In the genomic region with DNA sequence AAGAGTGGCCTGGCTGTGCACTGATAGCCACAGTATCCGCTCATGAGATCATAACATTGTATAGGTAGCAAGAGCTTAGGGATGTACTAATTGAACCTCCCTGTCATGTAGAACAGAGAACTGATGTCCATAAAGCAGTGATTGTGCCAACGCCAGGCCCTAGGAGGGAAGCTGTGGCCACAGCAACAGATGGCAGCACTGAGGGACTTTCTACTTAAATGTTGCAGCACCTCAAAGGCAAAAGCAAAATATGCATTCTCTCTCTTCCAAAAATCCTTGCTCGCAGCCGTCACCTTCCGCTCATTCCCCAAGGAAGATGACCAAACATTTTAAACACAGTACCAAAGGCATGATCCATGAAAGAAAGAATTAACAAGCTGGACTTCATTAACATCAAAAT, we compare ENCODE assay signal across 12 cellular contexts. TPM values are rescaled to one million over a fixed set of nuclear protein-coding genes. Genes with fewer than 3 reads are reported as not detected.
DNase-seq lines count a peak whose midpoint lies in the region; ATAC-seq and TF ChIP-seq lines count a peak whose summit lies in the region.
"Had no signal": no experiment of that assay in that cellular context is flagged by ENCODE, and none has a peak within 500 bp of the region (broad histone marks: within the 10 kb centered on the region; RNA-seq: fewer than 3 reads in every experiment).

No MANE protein-coding gene starts in this region.

- DNase-seq in AG04450 (ENCODE audit: low read depth, low spot score) (no peak), endodermal cell (peak; percentile 61), medulla oblongata (ENCODE audit: extremely low spot score) (peak; percentile 17), NCI-H510A (lab: John Stamatoyannopoulos, UW) (no peak), NCI-H1092 (lab: John Stamatoyannopoulos, UW) (no peak)
- no peak for DNase-seq in stimulated activated CD8-positive, alpha-beta memory T cell treated with anti-CD3 and anti-CD28 coated beads, Interleukin-4, amount 100 ng/mL, for 48 hours
- DNase-seq: naive thymus-derived CD4-positive, alpha-beta T cell; NCI-H1092 treated with DMSO at 0.1 percent for 48 hours; T-helper 17 cell had no signal

- H3K36me3 Mint-ChIP-seq in endodermal cell (ENCODE audit: low read depth) = peaks cover 37% of the 10 kb centered on the region
- H3K36me3 Mint-ChIP-seq: naive thymus-derived CD4-positive, alpha-beta T cell had no signal

- peaks cover 60% of the 10 kb centered on the region for H3K36me3 ChIP-seq in endodermal cell (ENCODE audit: control insufficient read depth, insufficient read depth, low read length)
- H3K36me3 ChIP-seq: BLaER1 treated with 17β-estradiol and CSF1 and Interleukin-3, amounts not matched to agents 10 nM and 100 nM had no signal

- no peak overlapping the region for H3K9ac ChIP-seq in endodermal cell (ENCODE audit: extremely low read depth, low read length, poor library complexity, severe bottlenecking)
- H3K9ac ChIP-seq: BLaER1 treated with 17β-estradiol and CSF1 and Interleukin-3, amounts not matched to agents 10 nM and 100 nM had no signal

- peaks cover 7% of the 10 kb centered on the region for H3K4me1 ChIP-seq in endodermal cell (ENCODE audit: control insufficient read depth, insufficient read depth, low read length)
- H3K4me1 ChIP-seq: BLaER1 treated with 17β-estradiol and CSF1 and Interleukin-3, amounts not matched to agents 10 nM and 100 nM had no signal

- H3K27me3 ChIP-seq in AG04450 (ENCODE audit: control insufficient read depth, insufficient read depth, low read length) = no peaks in the 10 kb centered on the region
- no peaks in the 10 kb centered on the region for H3K27me3 ChIP-seq in endodermal cell (ENCODE audit: control insufficient read depth, insufficient read depth, low read length, poor library complexity, severe bottlenecking)
- H3K27me3 ChIP-seq: BLaER1 treated with 17β-estradiol and CSF1 and Interleukin-3, amounts not matched to agents 10 nM and 100 nM had no signal

- POLR2A ChIA-PET in AG04450 (lab: Yijun Ruan, JAX) = no interaction called here

- H3K9me3 ChIP-seq in AG04450 (ENCODE audit: control insufficient read depth, insufficient read depth, low read length) = no peaks in the 10 kb centered on the region
- H3K9me3 ChIP-seq in endodermal cell (ENCODE audit: control insufficient read depth, low read length) = no peaks in the 10 kb centered on the region
- H3K9me3 ChIP-seq: BLaER1 treated with 17β-estradiol and CSF1 and Interleukin-3, amounts not matched to agents 10 nM and 100 nM had no signal

- peaks cover 27% of the 10 kb centered on the region for H3K4me1 Mint-ChIP-seq in endodermal cell
- H3K4me1 Mint-ChIP-seq: naive thymus-derived CD4-positive, alpha-beta T cell; T-helper 17 cell had no signal

- no peak overlapping the region for H3K27ac Mint-ChIP-seq in endodermal cell
- H3K27ac Mint-ChIP-seq: naive thymus-derived CD4-positive, alpha-beta T cell; T-helper 17 cell had no signal

- H3K27ac ChIP-seq in AG04450 (ENCODE audit: low read depth, low read length) = no peak overlapping the region
- H3K27ac ChIP-seq in endodermal cell (ENCODE audit: low read depth, low read length) = no peak overlapping the region
- H3K27ac ChIP-seq: BLaER1 treated with 17β-estradiol and CSF1 and Interleukin-3, amounts not matched to agents 10 nM and 100 nM had no signal

- no peak for ATAC-seq in GM21529 (IDR thresholded peaks at IDR 0.05; ENCODE audit: unreplicated experiment)
- ATAC-seq: naive thymus-derived CD4-positive, alpha-beta T cell; T-helper 17 cell had no signal

- H3K4me3 Mint-ChIP-seq in endodermal cell = no peak overlapping the region
- H3K4me3 Mint-ChIP-seq: naive thymus-derived CD4-positive, alpha-beta T cell; T-helper 17 cell had no signal

- no peaks in the 10 kb centered on the region for H3K9me3 Mint-ChIP-seq in endodermal cell
- H3K9me3 Mint-ChIP-seq: naive thymus-derived CD4-positive, alpha-beta T cell had no signal

- 93 to 97% methylated on average over 5 of the region's 5 CpGs for WGBS in endodermal cell (ENCODE audit: insufficient coverage in 1 of 2, insufficient read length in 1 of 2), 2 experiments

- no peaks in the 10 kb centered on the region for H3K27me3 Mint-ChIP-seq in endodermal cell (ENCODE audit: insufficient read depth)

- TF ChIP-seq CTCF in AG04450 (IDR thresholded peaks at IDR 0.05; ENCODE audit: low read depth, low read length) = peak; percentile 16; the same call in 1 of the 2 replicates
- TF ChIP-seq CTCF in LNCAP (IDR thresholded peaks at IDR 0.05) = 0 out of 2 replicates have a peak, but pooled peaks have one; percentile 32
- peak; percentile 60 for TF ChIP-seq CTCF in endodermal cell (conservative IDR thresholded peaks at IDR 0.05)

- H3K4me3 ChIP-seq in AG04450 (ENCODE audit: low read depth, low read length) (no peak overlapping the region), endodermal cell (ENCODE audit: low read length) (no peak overlapping the region)
- H3K4me3 ChIP-seq: BLaER1 treated with 17β-estradiol and CSF1 and Interleukin-3, amounts not matched to agents 10 nM and 100 nM had no signal

- CTCF ChIA-PET in AG04450 (lab: Charles Lee) = interaction anchor here (0.8 to 1.4 kb wide), 2 partner anchors 12 to 27 kb away, joined by 3 to 4 read pairs; no protein-coding TSS in a partner anchor

RNA-seq across cellular contexts. Expression of a gene that starts 32.3 kb away (rescaled TPM):
- 206 and 210 TPM in 2 replicates for polyA plus RNA-seq in AG04450 (2011; rRNA removed)
- polyA minus RNA-seq in AG04450 (2011; rRNA and poly(A)+ RNA removed) = 207 and 224 TPM in 2 replicates
- 100 to 1,000 TPM; 702 to 764 TPM for total RNA-seq in endodermal cell
- 174 TPM for polyA plus RNA-seq in endodermal cell (2013, experiment 1 of 2)
- polyA plus RNA-seq in endodermal cell (2013, experiment 2 of 2) = 194 TPM
- polyA plus RNA-seq: naive thymus-derived CD4-positive, alpha-beta T cell had no signal

RNA-seq across cellular contexts. Expression of a gene that starts 32.4 kb away (rescaled TPM):
- 208 and 248 TPM in 2 replicates for polyA plus RNA-seq in AG04450 (2011; rRNA removed)
- 167 and 215 TPM in 2 replicates for polyA minus RNA-seq in AG04450 (2011; rRNA and poly(A)+ RNA removed)
- total RNA-seq in endodermal cell = 100 to 1,000 TPM; 388 to 398 TPM
- 216 TPM for polyA plus RNA-seq in endodermal cell (2013, experiment 1 of 2)
- polyA plus RNA-seq in endodermal cell (2013, experiment 2 of 2) = 219 TPM
- polyA plus RNA-seq: naive thymus-derived CD4-positive, alpha-beta T cell had no signal

Comparison
In these comparisons a context has a peak if more than half of its experiments do, and no peak if none do; other contexts are left out.
1. DNase-seq: peak in endodermal cell (single experiment) and medulla oblongata (single experiment); none in AG04450 (single experiment), stimulated activated CD8-positive, alpha-beta memory T cell treated with anti-CD3 and anti-CD28 coated beads, Interleukin-4, amount 100 ng/mL, for 48 hours (single experiment), NCI-H510A (single experiment) and NCI-H1092 (single experiment).
2. Peak in every context shown above with its lines, with median percentiles within 50 percentile points of each other: CTCF ChIP-seq.